In the genomic region with DNA sequence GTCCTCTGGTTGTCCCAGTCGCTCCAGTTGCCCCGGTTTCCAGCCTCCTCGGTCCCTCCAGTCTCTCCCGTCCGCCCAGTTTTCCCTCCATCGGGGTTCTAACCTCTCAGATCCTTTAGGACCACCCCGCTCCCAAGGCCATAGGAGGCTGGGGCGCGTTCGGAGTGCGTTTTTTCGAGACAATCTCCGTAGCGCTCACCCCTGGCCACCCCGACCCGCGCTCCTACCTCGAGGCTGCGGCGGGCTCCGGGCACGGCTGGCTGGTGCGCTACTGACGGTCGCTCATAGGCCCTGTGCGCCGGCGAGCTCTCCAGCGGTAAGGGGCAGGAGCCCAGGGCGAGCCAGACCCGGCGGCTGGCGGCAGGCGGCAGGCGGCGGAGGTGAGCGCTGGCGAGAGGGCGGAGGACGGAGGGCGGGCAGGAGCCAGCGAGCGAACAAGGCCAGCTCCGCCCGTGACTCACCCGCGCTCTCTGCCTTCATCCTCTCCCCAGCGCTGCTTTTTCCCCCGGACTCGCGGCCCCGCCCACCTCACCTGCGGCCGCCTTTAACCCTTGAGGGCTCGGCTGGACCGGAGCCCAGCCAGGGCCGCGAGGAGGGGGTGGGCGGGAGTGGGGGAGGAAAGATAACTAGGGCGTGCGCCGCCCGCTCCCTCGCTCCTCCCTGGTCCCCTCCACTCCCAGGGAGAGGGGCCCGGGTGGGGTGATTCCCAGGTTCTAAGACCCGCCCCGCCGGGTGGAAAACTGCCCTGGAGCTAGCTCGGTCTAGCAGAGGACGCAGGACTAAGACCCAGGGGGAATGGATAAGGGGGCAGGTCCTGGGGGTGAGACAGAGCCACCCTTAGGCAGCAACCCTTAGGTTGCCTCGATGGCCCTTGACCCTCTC, we compare ENCODE assay signal across 8 cellular contexts. TPM values are rescaled to one million over a fixed set of nuclear protein-coding genes. Genes with fewer than 3 reads are reported as not detected.
DNase-seq lines count a peak whose midpoint lies in the region; ATAC-seq and TF ChIP-seq lines count a peak whose summit lies in the region.

A gene (minus strand): TSS at position 472 of the 882 bp plus-strand sequence. CDS start 2,734 bp downstream, outside the sequence.

- ATAC-seq in HG02981 (IDR thresholded peaks at IDR 0.05; ENCODE audit: unreplicated experiment) (no peak), GM19467 (IDR thresholded peaks at IDR 0.05; ENCODE audit: unreplicated experiment) (no peak)

- peaks cover 30% of the 10 kb centered on the region for H3K4me1 ChIP-seq in CD8-positive, alpha-beta memory T cell (ENCODE audit: insufficient read depth, low read length)

- H3K4me3 Mint-ChIP-seq in CD8-positive, alpha-beta memory T cell: peak within 1 kb of the TSS; percentile 51 to 79 (median 68)

- TF ChIP-seq POLR2A in NB4 (IDR thresholded peaks at IDR 0.05; ENCODE audit: extremely low read depth, insufficient read length): no peak

- peaks cover 0 to 2% (median 0%) of the 10 kb centered on the region in 5 donors for H3K9me3 Mint-ChIP-seq in CD8-positive, alpha-beta memory T cell

- peak within 1 kb of the TSS in 1 of 8 donors; percentile 11 for H3K27ac Mint-ChIP-seq in CD8-positive, alpha-beta memory T cell

- peaks cover 14 to 31% (median 18%) of the 10 kb centered on the region in 3 donors for H3K4me1 Mint-ChIP-seq in CD8-positive, alpha-beta memory T cell

- in situ Hi-C loops in brain microvascular endothelial cell (cut with HindIII; ENCODE audit: low pct_ligation_motif_present, low sequenced_read_pairs): no loop called here

- DNase-seq in CD8-positive, alpha-beta memory T cell: peak; percentile 31 to 73 (median 48)
- DNase-seq in NB4 (ENCODE audit: low read depth) (peak; percentile 34), brain microvascular endothelial cell (peak; percentile 25), kidney epithelial cell (ENCODE audit: low read depth) (peak; percentile 42)
- DNase-seq in stimulated activated CD4-positive, alpha-beta T cell treated with anti-CD3 and anti-CD28 coated beads, Interleukin-2, amount 100 ng/mL, for 24 hours: peak; percentile 69 to 82

- peak within 1 kb of the TSS; percentile 51 for H3K27ac ChIP-seq in CD8-positive, alpha-beta memory T cell (ENCODE audit: low read depth, low read length)
- peak within 1 kb of the TSS; percentile 83 for H3K27ac ChIP-seq in VCaP
- no peak within 1 kb of the TSS for H3K27ac ChIP-seq in brain microvascular endothelial cell

- POLR2A ChIA-PET in CD8-positive, alpha-beta memory T cell (lab: Charles Lee): interaction anchor here (1.5 kb wide), 1 partner anchor 45 kb away, joined by 6 read pairs; a partner anchor contains a TSS

- peaks cover 51 to 84% of the 10 kb centered on the region in 2 donors for H3K27me3 Mint-ChIP-seq in CD8-positive, alpha-beta memory T cell

- H3K4me3 ChIP-seq in CD8-positive, alpha-beta memory T cell (ENCODE audit: low read length): peak within 1 kb of the TSS; percentile 43
- H3K4me3 ChIP-seq in NB4 (ENCODE audit: low read depth, low read length) (no peak within 1 kb of the TSS), brain microvascular endothelial cell (ENCODE audit: low read depth, low read length) (no peak within 1 kb of the TSS), kidney epithelial cell (ENCODE audit: low read depth, low read length) (peak within 1 kb of the TSS; percentile 45)

- no peaks in the 10 kb centered on the region for H3K9me3 ChIP-seq in CD8-positive, alpha-beta memory T cell (ENCODE audit: low read length)

- H3K36me3 ChIP-seq in CD8-positive, alpha-beta memory T cell (ENCODE audit: insufficient read depth, low read length): no peaks in the 10 kb centered on the region
- H3K36me3 ChIP-seq in brain microvascular endothelial cell (replicated peaks) (no peaks in the 10 kb centered on the region), kidney epithelial cell (ENCODE audit: control insufficient read depth, insufficient read depth, low read length) (no peaks in the 10 kb centered on the region)

- TF ChIP-seq CTCF in NB4 (IDR thresholded peaks at IDR 0.05; ENCODE audit: low read depth, low read length) (no peak), VCaP (conservative IDR thresholded peaks at IDR 0.05) (peak; percentile 35), brain microvascular endothelial cell (IDR thresholded peaks at IDR 0.05; ENCODE audit: low read depth, low read length, missing control alignments) (no peak), kidney epithelial cell (IDR thresholded peaks at IDR 0.05; ENCODE audit: insufficient read depth, low read length, poor library complexity, severe bottlenecking) (no peak)

- CTCF ChIA-PET in CD8-positive, alpha-beta memory T cell (lab: Charles Lee): interaction anchor here (2.6 to 14.0 kb wide), 2 partner anchors 10 to 39 kb away, joined by 13 to 314 read pairs; a partner anchor contains a TSS

- no peaks in the 10 kb centered on the region for H3K36me3 Mint-ChIP-seq in CD8-positive, alpha-beta memory T cell

- H3K27me3 ChIP-seq in CD8-positive, alpha-beta memory T cell (ENCODE audit: insufficient read depth, low read length, poor library complexity, severe bottlenecking): peaks cover 68% of the 10 kb centered on the region
- H3K27me3 ChIP-seq in brain microvascular endothelial cell (replicated peaks): peaks cover 85% of the 10 kb centered on the region
- H3K27me3 ChIP-seq in kidney epithelial cell (ENCODE audit: control insufficient read depth, insufficient read depth, low read length): peaks cover 44% of the 10 kb centered on the region

RNA-seq across cellular contexts. Expression of the gene that starts here (rescaled TPM):
- under 1 TPM; 0.07 to 0.09 TPM for total RNA-seq in CD8-positive, alpha-beta memory T cell
- polyA plus RNA-seq in CD8-positive, alpha-beta memory T cell: 0.59 TPM
- total RNA-seq in kidney epithelial cell: 0.62 and 2.5 TPM in 2 replicates

Comparison
In these comparisons a context has a peak if more than half of its experiments do, and no peak if none do; other contexts are left out.
1. Peak in DNase-seq, H3K4me3 ChIP-seq and H3K27ac ChIP-seq in CD8-positive, alpha-beta memory T cell; RNA of the gene not detected or under 1 TPM.
2. DNase-seq: peak in every context shown above with its lines; median percentile 76 in stimulated activated CD4-positive, alpha-beta T cell treated with anti-CD3 and anti-CD28 coated beads, Interleukin-2, amount 100 ng/mL, for 24 hours; 48 in CD8-positive, alpha-beta memory T cell; 42 in kidney epithelial cell; 34 in NB4; 25 in brain microvascular endothelial cell.